ENCODE assay signal across 23 cellular contexts in genomic region chr7:11748884-11749283, GRCh38.
DNase-seq lines count a peak whose midpoint lies in the region; ATAC-seq, FAIRE-seq and TF ChIP-seq lines count a peak whose summit lies in the region.
"Had no signal": no experiment of that assay in that cellular context is flagged by ENCODE, and none has a peak within 500 bp of the region (broad histone marks: within the 10 kb centered on the region; RNA-seq: fewer than 3 reads in every experiment).

No MANE protein-coding gene starts in this region.

- H2AFZ ChIP-seq in GM12878 (ENCODE audit: control insufficient read depth, low read depth, low read length), result no peak overlapping the region

- POLR2A ChIA-PET in activated CD8-positive, alpha-beta T cell treated with anti-CD3 and anti-CD28 coated beads for 36 hours (lab: Charles Lee), result no interaction called here
- POLR2A ChIA-PET in activated CD8-positive, alpha-beta T cell treated with anti-CD3 and anti-CD28 coated beads, Interleukin-2, amount 10 ng/mL, durations not matched to agents 7 days and 5 days (lab: Charles Lee), result no interaction called here
- POLR2A ChIA-PET in GM12878 (lab: Charles Lee), result interaction anchor here (0.6 to 1.0 kb wide), 2 partner anchors 59 to 154 kb away, joined by 3 read pairs; no protein-coding TSS in a partner anchor
- POLR2A ChIA-PET in CD8-positive, alpha-beta T cell (lab: Charles Lee), result no interaction called here

- H3K27ac Mint-ChIP-seq in activated CD8-positive, alpha-beta T cell treated with anti-CD3 and anti-CD28 coated beads for 36 hours, result no peak overlapping the region
- no peak overlapping the region for H3K27ac Mint-ChIP-seq in activated CD8-positive, alpha-beta T cell treated with anti-CD3 and anti-CD28 coated beads, Interleukin-2, amount 10 ng/mL, durations not matched to agents 7 days and 5 days
- no peak overlapping the region for H3K27ac Mint-ChIP-seq in type B pancreatic cell
- no peak overlapping the region for H3K27ac Mint-ChIP-seq in CD8-positive, alpha-beta T cell
- H3K27ac Mint-ChIP-seq: activated naive CD4-positive, alpha-beta T cell treated with anti-CD3 and anti-CD28 coated beads, Interleukin-2, amount 50 U/mL, for 24 hours; CD4-positive, alpha-beta T cell; naive B cell; stimulated activated naive CD8-positive, alpha-beta T cell treated with anti-CD3 and anti-CD28 coated beads, Interleukin-15, amount 100 ng/mL, for 72 hours had no signal

- in situ Hi-C loops in GM12878 (cut with MboI), result no loop called here

- intact Hi-C loops in activated CD8-positive, alpha-beta T cell treated with anti-CD3 and anti-CD28 coated beads for 36 hours (cut with micrococcal nuclease), result no loop called here
- intact Hi-C loops in GM12878 (cut with micrococcal nuclease; ENCODE audit: unreplicated experiment), result no loop called here
- intact Hi-C loops in CD8-positive, alpha-beta T cell (cut with DNase I, micrococcal nuclease), result no loop called here

- TF ChIP-seq EP300 in GM12878 (IDR thresholded peaks at IDR 0.05; ENCODE audit: borderline replicate concordance in 1 of 2, control insufficient read depth in 1 of 2, low read depth in 2 of 2, low read length in 2 of 2), result no peak

- H3K27me3 Mint-ChIP-seq in activated CD8-positive, alpha-beta T cell treated with anti-CD3 and anti-CD28 coated beads for 36 hours, result no peaks in the 10 kb centered on the region
- H3K27me3 Mint-ChIP-seq in activated CD8-positive, alpha-beta T cell treated with anti-CD3 and anti-CD28 coated beads, Interleukin-2, amount 10 ng/mL, durations not matched to agents 7 days and 5 days (ENCODE audit: low read depth), result no peaks in the 10 kb centered on the region
- no peaks in the 10 kb centered on the region for H3K27me3 Mint-ChIP-seq in type B pancreatic cell
- H3K27me3 Mint-ChIP-seq in CD8-positive, alpha-beta T cell (ENCODE audit: low read depth), result no peaks in the 10 kb centered on the region
- H3K27me3 Mint-ChIP-seq: activated naive CD4-positive, alpha-beta T cell treated with anti-CD3 and anti-CD28 coated beads, Interleukin-2, amount 50 U/mL, for 24 hours; CD4-positive, alpha-beta T cell; naive B cell; stimulated activated naive CD8-positive, alpha-beta T cell treated with anti-CD3 and anti-CD28 coated beads, Interleukin-15, amount 100 ng/mL, for 72 hours had no signal

- no peak overlapping the region for H3K4me2 ChIP-seq in GM12878 (ENCODE audit: control insufficient read depth, insufficient read depth)

- no peak for TF ChIP-seq POLR2A in GM12878 (IDR thresholded peaks at IDR 0.05; ENCODE audit: low read depth, low read length)

- WGBS in GM12878 (ENCODE audit: insufficient coverage, insufficient replicate concordance, low lambda C conversion rate, missing lambda C conversion rate), result 47% methylated on average over 6 of the region's 6 CpGs

- H3K36me3 ChIP-seq in GM12878 (ENCODE audit: control insufficient read depth in 2 of 2, insufficient read depth in 2 of 2, low read length in 1 of 2) (no peaks in the 10 kb centered on the region), H7 (replicated peaks; ENCODE audit: control insufficient read depth, insufficient read depth, low read length) (no peaks in the 10 kb centered on the region)
- no peaks in the 10 kb centered on the region for H3K36me3 ChIP-seq in CD8-positive, alpha-beta T cell (ENCODE audit: insufficient read depth, low read length)
- H3K36me3 ChIP-seq: ovary, Peyer's patch, upper lobe of right lung had no signal

- no peak for ATAC-seq in activated CD8-positive, alpha-beta T cell treated with anti-CD3 and anti-CD28 coated beads for 36 hours
- ATAC-seq in activated CD8-positive, alpha-beta T cell treated with anti-CD3 and anti-CD28 coated beads, Interleukin-2, amount 10 ng/mL, durations not matched to agents 7 days and 5 days, result no peak
- ATAC-seq in GM12878, result peak; percentile 47; the same call in 1 of the 3 replicates
- no peak for ATAC-seq in CD8-positive, alpha-beta T cell
- ATAC-seq: stimulated activated naive CD8-positive, alpha-beta T cell treated with anti-CD3 and anti-CD28 coated beads, Interleukin-15, amount 100 ng/mL, for 72 hours had no signal

- FAIRE-seq in GM12878 (lab: Jason Lieb, UNC), result no peak

- RAD21 ChIA-PET in GM12878 (lab: Charles Lee; ENCODE audit: unreplicated experiment), result no interaction called here

- no peak overlapping the region for H3K4me3 ChIP-seq in GM12878
- no peak overlapping the region for H3K4me3 ChIP-seq in CD8-positive, alpha-beta T cell (ENCODE audit: low read depth, low read length)
- no peak overlapping the region for H3K4me3 ChIP-seq in H7 (ENCODE audit: insufficient read depth, low read depth, low read length)
- H3K4me3 ChIP-seq: ovary, Peyer's patch, upper lobe of right lung had no signal

- H3K9me3 ChIP-seq in GM12878 (replicated peaks; ENCODE audit: control insufficient read depth, insufficient read depth, low read length), result no peaks in the 10 kb centered on the region
- no peaks in the 10 kb centered on the region for H3K9me3 ChIP-seq in CD8-positive, alpha-beta T cell (ENCODE audit: low read length)
- H3K9me3 ChIP-seq: ovary, Peyer's patch, upper lobe of right lung had no signal

- H4K20me1 ChIP-seq in GM12878 (ENCODE audit: control insufficient read depth, insufficient read depth), result no peaks in the 10 kb centered on the region

- no peak overlapping the region for H3K27ac ChIP-seq in GM12878 (ENCODE audit: control insufficient read depth, insufficient read depth)
- H3K27ac ChIP-seq in CD8-positive, alpha-beta T cell (ENCODE audit: low read depth, low read length), result no peak overlapping the region
- H3K27ac ChIP-seq: ovary, Peyer's patch, upper lobe of right lung had no signal

- H3K9me3 Mint-ChIP-seq in activated CD8-positive, alpha-beta T cell treated with anti-CD3 and anti-CD28 coated beads for 36 hours, result no peaks in the 10 kb centered on the region
- H3K9me3 Mint-ChIP-seq in activated CD8-positive, alpha-beta T cell treated with anti-CD3 and anti-CD28 coated beads, Interleukin-2, amount 10 ng/mL, durations not matched to agents 7 days and 5 days (ENCODE audit: insufficient read depth), result no peaks in the 10 kb centered on the region
- no peaks in the 10 kb centered on the region for H3K9me3 Mint-ChIP-seq in type B pancreatic cell
- peaks cover 3% of the 10 kb centered on the region for H3K9me3 Mint-ChIP-seq in CD8-positive, alpha-beta T cell
- H3K9me3 Mint-ChIP-seq: activated naive CD4-positive, alpha-beta T cell treated with anti-CD3 and anti-CD28 coated beads, Interleukin-2, amount 50 U/mL, for 24 hours; CD4-positive, alpha-beta T cell had no signal

- H3K4me3 Mint-ChIP-seq in activated CD8-positive, alpha-beta T cell treated with anti-CD3 and anti-CD28 coated beads for 36 hours, result no peak overlapping the region
- no peak overlapping the region for H3K4me3 Mint-ChIP-seq in activated CD8-positive, alpha-beta T cell treated with anti-CD3 and anti-CD28 coated beads, Interleukin-2, amount 10 ng/mL, durations not matched to agents 7 days and 5 days
- no peak overlapping the region for H3K4me3 Mint-ChIP-seq in type B pancreatic cell
- H3K4me3 Mint-ChIP-seq in CD8-positive, alpha-beta T cell, result no peak overlapping the region
- H3K4me3 Mint-ChIP-seq: activated naive CD4-positive, alpha-beta T cell treated with anti-CD3 and anti-CD28 coated beads, Interleukin-2, amount 50 U/mL, for 24 hours; CD4-positive, alpha-beta T cell; naive B cell; stimulated activated naive CD8-positive, alpha-beta T cell treated with anti-CD3 and anti-CD28 coated beads, Interleukin-15, amount 100 ng/mL, for 72 hours had no signal

- no peak for TF ChIP-seq CTCF in activated CD8-positive, alpha-beta T cell treated with anti-CD3 and anti-CD28 coated beads for 36 hours (IDR thresholded peaks at IDR 0.05)
- TF ChIP-seq CTCF in GM12878 (IDR thresholded peaks at IDR 0.05 in 2 of 3, conservative IDR thresholded peaks at IDR 0.05 in 1 of 3; ENCODE audit: control insufficient read depth in 2 of 3, extremely low read depth in 1 of 3, insufficient read depth in 1 of 3, low read depth in 3 of 3, low read length in 3 of 3) (no peak), type B pancreatic cell (conservative IDR thresholded peaks at IDR 0.05) (peak; percentile 32)
- no peak for TF ChIP-seq CTCF in CD8-positive, alpha-beta T cell (IDR thresholded peaks at IDR 0.05)

- BruUV-seq in GM12878 (replicated peaks; lab: Mats Ljungman, UMichigan), result no TSS peak

- H3K4me1 Mint-ChIP-seq in activated CD8-positive, alpha-beta T cell treated with anti-CD3 and anti-CD28 coated beads for 36 hours (ENCODE audit: low read depth), result no peaks in the 10 kb centered on the region
- H3K4me1 Mint-ChIP-seq in activated CD8-positive, alpha-beta T cell treated with anti-CD3 and anti-CD28 coated beads, Interleukin-2, amount 10 ng/mL, durations not matched to agents 7 days and 5 days (ENCODE audit: low read depth), result no peaks in the 10 kb centered on the region
- H3K4me1 Mint-ChIP-seq in type B pancreatic cell (ENCODE audit: unreplicated experiment), result no peaks in the 10 kb centered on the region
- no peaks in the 10 kb centered on the region for H3K4me1 Mint-ChIP-seq in CD8-positive, alpha-beta T cell (ENCODE audit: low read depth)
- H3K4me1 Mint-ChIP-seq: activated naive CD4-positive, alpha-beta T cell treated with anti-CD3 and anti-CD28 coated beads, Interleukin-2, amount 50 U/mL, for 24 hours; naive B cell; stimulated activated naive CD8-positive, alpha-beta T cell treated with anti-CD3 and anti-CD28 coated beads, Interleukin-15, amount 100 ng/mL, for 72 hours had no signal

- no peaks in the 10 kb centered on the region for H3K79me2 ChIP-seq in GM12878 (ENCODE audit: control insufficient read depth, insufficient read depth, low read length)

- CTCF ChIA-PET in activated CD8-positive, alpha-beta T cell treated with anti-CD3 and anti-CD28 coated beads for 36 hours (lab: Charles Lee), result no interaction called here
- CTCF ChIA-PET in activated CD8-positive, alpha-beta T cell treated with anti-CD3 and anti-CD28 coated beads, Interleukin-2, amount 10 ng/mL, durations not matched to agents 7 days and 5 days (lab: Charles Lee), result no interaction called here
- CTCF ChIA-PET in GM12878 (lab: Yijun Ruan, JAX), result interaction anchor here (0.9 to 1.6 kb wide), 4 partner anchors 18 to 322 kb away, joined by 3 to 4 read pairs (median 4); no protein-coding TSS in a partner anchor
- CTCF ChIA-PET in CD8-positive, alpha-beta T cell (lab: Charles Lee), result no interaction called here

- no peak for TF ChIP-seq RAD21 in GM12878 (IDR thresholded peaks at IDR 0.05; ENCODE audit: insufficient read depth, low read depth, low read length)

- H3K27me3 ChIP-seq in GM12878 (replicated peaks in 1 of 2; ENCODE audit: control insufficient read depth in 2 of 2, insufficient read depth in 2 of 2, low read length in 1 of 2) (no peaks in the 10 kb centered on the region), H7 (ENCODE audit: control insufficient read depth, insufficient read depth, low read length) (no peaks in the 10 kb centered on the region)
- H3K27me3 ChIP-seq in CD8-positive, alpha-beta T cell (ENCODE audit: insufficient read depth, low read length), result no peaks in the 10 kb centered on the region
- H3K27me3 ChIP-seq: ovary, Peyer's patch, upper lobe of right lung had no signal

- DNase-seq in activated CD8-positive, alpha-beta T cell treated with anti-CD3 and anti-CD28 coated beads for 36 hours, result peak; percentile 2
- DNase-seq in activated CD8-positive, alpha-beta T cell treated with anti-CD3 and anti-CD28 coated beads, Interleukin-2, amount 10 ng/mL, durations not matched to agents 7 days and 5 days, result no peak
- DNase-seq in NCI-H524 (lab: John Stamatoyannopoulos, UW) (peak; percentile 27 to 53), GM12878 (ENCODE audit: low read depth, low spot score) (no peak), type B pancreatic cell (ENCODE audit: extremely low spot score, unreplicated experiment) (no peak), H7 (no peak), NCI-H2029 treated with DMSO at 0.1 percent for 48 hours (lab: John Stamatoyannopoulos, UW) (no peak)
- no peak for DNase-seq in CD8-positive, alpha-beta T cell
- DNase-seq: activated CD4-positive, alpha-beta T cell treated with anti-CD3 and anti-CD28 coated beads, Interleukin-2, amount 50 U/mL, for 4 hours; activated T-cell treated with anti-CD3 and anti-CD28 coated beads, Interleukin-2, amount 50 U/mL, for 1 hour; CD4-positive, alpha-beta T cell; EL; kidney; mammary epithelial cell; naive B cell; NCI-H187; NCI-H526; ovary; Peyer's patch; stimulated activated CD4-positive, alpha-beta T cell treated with anti-CD3 and anti-CD28 coated beads, Interleukin-1b, Interleukin-23, amount 100 ng/mL, for 48 hours; stimulated activated naive CD8-positive, alpha-beta T cell treated with anti-CD3 and anti-CD28 coated beads, Interleukin-15, amount 100 ng/mL, for 72 hours; upper lobe of right lung had no signal

- SMC1A ChIA-PET in GM12878 (lab: Charles Lee; ENCODE audit: uncharacterized antibody, unreplicated experiment), result interaction anchor here (0.8 to 1.2 kb wide), 2 partner anchors 15 to 21 kb away, joined by 3 read pairs; no protein-coding TSS in a partner anchor

- H3K36me3 Mint-ChIP-seq in activated CD8-positive, alpha-beta T cell treated with anti-CD3 and anti-CD28 coated beads for 36 hours (ENCODE audit: low read depth), result no peaks in the 10 kb centered on the region
- no peaks in the 10 kb centered on the region for H3K36me3 Mint-ChIP-seq in activated CD8-positive, alpha-beta T cell treated with anti-CD3 and anti-CD28 coated beads, Interleukin-2, amount 10 ng/mL, durations not matched to agents 7 days and 5 days (ENCODE audit: low read depth)
- H3K36me3 Mint-ChIP-seq in type B pancreatic cell, result no peaks in the 10 kb centered on the region
- no peaks in the 10 kb centered on the region for H3K36me3 Mint-ChIP-seq in CD8-positive, alpha-beta T cell
- H3K36me3 Mint-ChIP-seq: activated naive CD4-positive, alpha-beta T cell treated with anti-CD3 and anti-CD28 coated beads, Interleukin-2, amount 50 U/mL, for 24 hours; naive B cell had no signal

- no peaks in the 10 kb centered on the region for H3K4me1 ChIP-seq in GM12878 (ENCODE audit: control insufficient read depth, insufficient read depth, low read length)
- no peaks in the 10 kb centered on the region for H3K4me1 ChIP-seq in CD8-positive, alpha-beta T cell (ENCODE audit: insufficient read depth, low read length)
- H3K4me1 ChIP-seq: Peyer's patch, upper lobe of right lung had no signal

- no peak overlapping the region for H3K9ac ChIP-seq in GM12878 (ENCODE audit: control insufficient read depth, insufficient read depth, low read length)

Comparison
In these comparisons a context has a peak if more than half of its experiments do, and no peak if none do; other contexts are left out.
1. DNase-seq: peak in activated CD8-positive, alpha-beta T cell treated with anti-CD3 and anti-CD28 coated beads for 36 hours (single experiment) and NCI-H524 (2 of 2); none in activated CD8-positive, alpha-beta T cell treated with anti-CD3 and anti-CD28 coated beads, Interleukin-2, amount 10 ng/mL, durations not matched to agents 7 days and 5 days (single experiment), GM12878 (single experiment), type B pancreatic cell (single experiment), CD8-positive, alpha-beta T cell (0 of 7), H7 (single experiment) and NCI-H2029 treated with DMSO at 0.1 percent for 48 hours (single experiment).